In genomic region chr1:150850801-150851362, GRCh38 we compare ENCODE assay signal across 2 cellular contexts. TPM values are rescaled to one million over a fixed set of nuclear protein-coding genes. Genes with fewer than 3 reads are reported as not detected.
"Had no signal": no experiment of that assay in that cellular context is flagged by ENCODE, and none has a peak within 500 bp of the region (broad histone marks: within the 10 kb centered on the region; RNA-seq: fewer than 3 reads in every experiment).

No MANE protein-coding gene starts in this region.

RNA-seq across cellular contexts. Expression of gene CTXND2, which starts 36.1 kb away (rescaled TPM):
- total RNA-seq: G401, GM12878 had no signal
